In genomic region chr11:2262301-2263011, GRCh38 we compare ENCODE assay signal across 21 cellular contexts. TPM values are rescaled to one million over a fixed set of nuclear protein-coding genes. Genes with fewer than 3 reads are reported as not detected.
DNase-seq lines count a peak whose midpoint lies in the region.
"Had no signal": no experiment of that assay in that cellular context is flagged by ENCODE, and none has a peak within 500 bp of the region (broad histone marks: within the 10 kb centered on the region; RNA-seq: fewer than 3 reads in every experiment).

No MANE protein-coding gene starts in this region.

- H3K9ac ChIP-seq in endocrine pancreas (ENCODE audit: control insufficient read depth, insufficient read depth, low read length) = peak overlapping the region; percentile 24
- H3K9ac ChIP-seq: GM23248, SK-N-SH had no signal

- peak; percentile 47 for DNase-seq in activated CD4-positive, alpha-beta T cell treated with anti-CD3 and anti-CD28 coated beads, Interleukin-2, amount 10 ng/mL, durations not matched to agents 24 days and 14 days
- no peak for DNase-seq in activated CD4-positive, alpha-beta T cell treated with anti-CD3 and anti-CD28 coated beads, Interleukin-2, amount 50 U/mL, for 4 hours
- DNase-seq in H7 (peak; percentile 69), retina (peak; percentile 34), SHP77 treated with DMSO at 0.1 percent for 48 hours (lab: John Stamatoyannopoulos, UW) (no peak), NCI-H446 treated with DMSO at 0.1 percent for 48 hours (lab: John Stamatoyannopoulos, UW) (no peak)
- DNase-seq in activated T-cell treated with anti-CD3 and anti-CD28 coated beads, Interleukin-2, amount 50 U/mL, for 24 hours = no peak
- DNase-seq: 8988T, DMS79 treated with DMSO at 0.1 percent for 48 hours, GM23248, KBM-7, MV-4-11, NCI-H1436, NCI-H2029, NCI-H2171 treated with DMSO at 0.1 percent for 48 hours, Right ventricle myocardium superior, SK-N-SH had no signal

- H3K27me3 ChIP-seq in H7 (ENCODE audit: control insufficient read depth, insufficient read depth, low read length) (peaks cover 5% of the 10 kb centered on the region; the same call in 1 of the 2 replicates), endocrine pancreas (ENCODE audit: control insufficient read depth, insufficient read depth, low read length) (no peaks in the 10 kb centered on the region)

- H3K4me1 ChIP-seq in endocrine pancreas (ENCODE audit: control insufficient read depth, insufficient read depth, low read length) = no peaks in the 10 kb centered on the region

- no peak overlapping the region for H3K27ac Mint-ChIP-seq in activated CD4-positive, alpha-beta T cell treated with anti-CD3 and anti-CD28 coated beads, Interleukin-2, amount 10 ng/mL, durations not matched to agents 24 days and 14 days
- no peak overlapping the region for H3K27ac Mint-ChIP-seq in activated T-cell treated with anti-CD3 and anti-CD28 coated beads, Interleukin-2, amount 50 U/mL, for 24 hours
- H3K27ac Mint-ChIP-seq: CD8-positive, alpha-beta T cell had no signal

- H3K4me3 Mint-ChIP-seq in activated CD4-positive, alpha-beta T cell treated with anti-CD3 and anti-CD28 coated beads, Interleukin-2, amount 10 ng/mL, durations not matched to agents 24 days and 14 days = no peak overlapping the region
- H3K4me3 Mint-ChIP-seq in activated T-cell treated with anti-CD3 and anti-CD28 coated beads, Interleukin-2, amount 50 U/mL, for 24 hours = no peak overlapping the region
- H3K4me3 Mint-ChIP-seq: CD8-positive, alpha-beta T cell had no signal

- H3K9me3 ChIP-seq in endocrine pancreas (ENCODE audit: control insufficient read depth, low read length) = no peaks in the 10 kb centered on the region
- H3K9me3 ChIP-seq: SK-N-SH had no signal

- no peaks in the 10 kb centered on the region for H3K27me3 Mint-ChIP-seq in activated CD4-positive, alpha-beta T cell treated with anti-CD3 and anti-CD28 coated beads, Interleukin-2, amount 10 ng/mL, durations not matched to agents 24 days and 14 days
- H3K27me3 Mint-ChIP-seq in activated T-cell treated with anti-CD3 and anti-CD28 coated beads, Interleukin-2, amount 50 U/mL, for 24 hours = no peaks in the 10 kb centered on the region

- intact Hi-C loops in activated CD4-positive, alpha-beta T cell treated with anti-CD3 and anti-CD28 coated beads, Interleukin-2, amount 10 ng/mL, durations not matched to agents 24 days and 14 days (cut with micrococcal nuclease) = loop anchor here (10.0 kb wide), 1 partner anchor 622 kb away; the partner anchor contains the start of gene CDKN1C

- H3K4me3 ChIP-seq in H7 (ENCODE audit: insufficient read depth, low read depth, low read length) (no peak overlapping the region), endocrine pancreas (ENCODE audit: control insufficient read depth, insufficient read depth, low read length) (no peak overlapping the region)
- H3K4me3 ChIP-seq: GM12878, GM23248 had no signal

- H3K36me3 ChIP-seq in H7 (replicated peaks; ENCODE audit: control insufficient read depth, insufficient read depth, low read length) (no peaks in the 10 kb centered on the region), endocrine pancreas (ENCODE audit: control insufficient read depth, insufficient read depth, low read length) (no peaks in the 10 kb centered on the region)

- H3K36me3 Mint-ChIP-seq in activated CD4-positive, alpha-beta T cell treated with anti-CD3 and anti-CD28 coated beads, Interleukin-2, amount 10 ng/mL, durations not matched to agents 24 days and 14 days (ENCODE audit: low read depth) = no peaks in the 10 kb centered on the region
- no peaks in the 10 kb centered on the region for H3K36me3 Mint-ChIP-seq in activated T-cell treated with anti-CD3 and anti-CD28 coated beads, Interleukin-2, amount 50 U/mL, for 24 hours (ENCODE audit: low read depth)
- H3K36me3 Mint-ChIP-seq: CD8-positive, alpha-beta T cell had no signal

- H3K4me1 Mint-ChIP-seq in activated CD4-positive, alpha-beta T cell treated with anti-CD3 and anti-CD28 coated beads, Interleukin-2, amount 10 ng/mL, durations not matched to agents 24 days and 14 days = peaks cover 14% of the 10 kb centered on the region
- peaks cover 17% of the 10 kb centered on the region for H3K4me1 Mint-ChIP-seq in activated T-cell treated with anti-CD3 and anti-CD28 coated beads, Interleukin-2, amount 50 U/mL, for 24 hours (ENCODE audit: low read depth)

- no peaks in the 10 kb centered on the region for H3K9me3 Mint-ChIP-seq in activated CD4-positive, alpha-beta T cell treated with anti-CD3 and anti-CD28 coated beads, Interleukin-2, amount 10 ng/mL, durations not matched to agents 24 days and 14 days
- no peaks in the 10 kb centered on the region for H3K9me3 Mint-ChIP-seq in activated T-cell treated with anti-CD3 and anti-CD28 coated beads, Interleukin-2, amount 50 U/mL, for 24 hours
- H3K9me3 Mint-ChIP-seq: CD8-positive, alpha-beta T cell had no signal

RNA-seq across cellular contexts. Expression of gene ASCL2, which starts 7.9 kb away (rescaled TPM):
- 0.62 and 0.96 TPM in 2 replicates for total RNA-seq in activated CD4-positive, alpha-beta T cell treated with anti-CD3 and anti-CD28 coated beads, Interleukin-2, amount 10 ng/mL, durations not matched to agents 24 days and 14 days
- 0.44 and 0.55 TPM in 2 replicates for total RNA-seq in H7 (2014; rRNA removed; shearing (Covaris generic))
- total RNA-seq: CD8-positive, alpha-beta T cell; GM12878; GM23248; NCI-H460 had no signal

RNA-seq across cellular contexts. Expression of gene C11orf21, which starts 39.3 kb away (rescaled TPM):
- total RNA-seq in activated CD4-positive, alpha-beta T cell treated with anti-CD3 and anti-CD28 coated beads, Interleukin-2, amount 10 ng/mL, durations not matched to agents 24 days and 14 days = 2.4 and 2.6 TPM in 2 replicates
- total RNA-seq in H7 (2014; rRNA removed; shearing (Covaris generic)) = not detected in 2 replicates
- total RNA-seq: GM23248, NCI-H460 had no signal

RNA-seq across cellular contexts. Expression of gene TSPAN32, which starts 39.4 kb away (rescaled TPM):
- total RNA-seq in activated CD4-positive, alpha-beta T cell treated with anti-CD3 and anti-CD28 coated beads, Interleukin-2, amount 10 ng/mL, durations not matched to agents 24 days and 14 days = 2.4 and 2.6 TPM in 2 replicates
- total RNA-seq in H7 (2014; rRNA removed; shearing (Covaris generic)) = not detected in 2 replicates
- total RNA-seq: GM12878, GM23248, NCI-H460 had no signal

Comparison
In these comparisons a context has a peak if more than half of its experiments do, and no peak if none do; other contexts are left out.
1. DNase-seq: peak in activated CD4-positive, alpha-beta T cell treated with anti-CD3 and anti-CD28 coated beads, Interleukin-2, amount 10 ng/mL, durations not matched to agents 24 days and 14 days (single experiment), H7 (single experiment) and retina (single experiment); none in activated CD4-positive, alpha-beta T cell treated with anti-CD3 and anti-CD28 coated beads, Interleukin-2, amount 50 U/mL, for 4 hours (0 of 2), activated T-cell treated with anti-CD3 and anti-CD28 coated beads, Interleukin-2, amount 50 U/mL, for 24 hours (single experiment), SHP77 treated with DMSO at 0.1 percent for 48 hours (single experiment) and NCI-H446 treated with DMSO at 0.1 percent for 48 hours (single experiment).